Comparison of ENCODE assay signal across 1 cellular context in genomic region chr19:54102421-54103169, GRCh38.
TF ChIP-seq lines count a peak whose summit lies in the region.

NDUFA3 (plus strand) TSS chr19:54102855; CDS start chr19:54102879, 24 bp downstream.

TF ChIP-seq in K562, 482 proteins besides CTCF, POLR2A, EP300 and RAD21 (continued from another document and continues in another):
- TF ChIP-seq, protein P1, sequence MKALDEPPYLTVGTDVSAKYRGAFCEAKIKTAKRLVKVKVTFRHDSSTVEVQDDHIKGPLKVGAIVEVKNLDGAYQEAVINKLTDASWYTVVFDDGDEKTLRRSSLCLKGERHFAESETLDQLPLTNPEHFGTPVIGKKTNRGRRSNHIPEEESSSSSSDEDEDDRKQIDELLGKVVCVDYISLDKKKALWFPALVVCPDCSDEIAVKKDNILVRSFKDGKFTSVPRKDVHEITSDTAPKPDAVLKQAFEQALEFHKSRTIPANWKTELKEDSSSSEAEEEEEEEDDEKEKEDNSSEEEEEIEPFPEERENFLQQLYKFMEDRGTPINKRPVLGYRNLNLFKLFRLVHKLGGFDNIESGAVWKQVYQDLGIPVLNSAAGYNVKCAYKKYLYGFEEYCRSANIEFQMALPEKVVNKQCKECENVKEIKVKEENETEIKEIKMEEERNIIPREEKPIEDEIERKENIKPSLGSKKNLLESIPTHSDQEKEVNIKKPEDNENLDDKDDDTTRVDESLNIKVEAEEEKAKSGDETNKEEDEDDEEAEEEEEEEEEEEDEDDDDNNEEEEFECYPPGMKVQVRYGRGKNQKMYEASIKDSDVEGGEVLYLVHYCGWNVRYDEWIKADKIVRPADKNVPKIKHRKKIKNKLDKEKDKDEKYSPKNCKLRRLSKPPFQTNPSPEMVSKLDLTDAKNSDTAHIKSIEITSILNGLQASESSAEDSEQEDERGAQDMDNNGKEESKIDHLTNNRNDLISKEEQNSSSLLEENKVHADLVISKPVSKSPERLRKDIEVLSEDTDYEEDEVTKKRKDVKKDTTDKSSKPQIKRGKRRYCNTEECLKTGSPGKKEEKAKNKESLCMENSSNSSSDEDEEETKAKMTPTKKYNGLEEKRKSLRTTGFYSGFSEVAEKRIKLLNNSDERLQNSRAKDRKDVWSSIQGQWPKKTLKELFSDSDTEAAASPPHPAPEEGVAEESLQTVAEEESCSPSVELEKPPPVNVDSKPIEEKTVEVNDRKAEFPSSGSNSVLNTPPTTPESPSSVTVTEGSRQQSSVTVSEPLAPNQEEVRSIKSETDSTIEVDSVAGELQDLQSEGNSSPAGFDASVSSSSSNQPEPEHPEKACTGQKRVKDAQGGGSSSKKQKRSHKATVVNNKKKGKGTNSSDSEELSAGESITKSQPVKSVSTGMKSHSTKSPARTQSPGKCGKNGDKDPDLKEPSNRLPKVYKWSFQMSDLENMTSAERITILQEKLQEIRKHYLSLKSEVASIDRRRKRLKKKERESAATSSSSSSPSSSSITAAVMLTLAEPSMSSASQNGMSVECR (CRISPR knock-in tag; IDR thresholded peaks at IDR 0.05): 0 out of 2 replicates have a peak, but pooled peaks have one; percentile 28
- TF ChIP-seq ZBTB40 (IDR thresholded peaks at IDR 0.05): peak; percentile 77
- no peak; the same call in 1 of the 2 replicates for TF ChIP-seq ZBTB40 (CRISPR knock-in tag; IDR thresholded peaks at IDR 0.05)
- peak; percentile 94 for TF ChIP-seq SUPT5H (IDR thresholded peaks at IDR 0.05)
- TF ChIP-seq ZNF740 (CRISPR knock-in tag; IDR thresholded peaks at IDR 0.05): peak; percentile 19; the same call in 1 of the 2 replicates
- no peak for TF ChIP-seq ZNF740 (tag; IDR thresholded peaks at IDR 0.05)
- peak; percentile 60; the same call in 1 of the 2 replicates for TF ChIP-seq ZNF263 (CRISPR knock-in tag; IDR thresholded peaks at IDR 0.05; ENCODE audit: borderline replicate concordance)
- TF ChIP-seq, protein P2, sequence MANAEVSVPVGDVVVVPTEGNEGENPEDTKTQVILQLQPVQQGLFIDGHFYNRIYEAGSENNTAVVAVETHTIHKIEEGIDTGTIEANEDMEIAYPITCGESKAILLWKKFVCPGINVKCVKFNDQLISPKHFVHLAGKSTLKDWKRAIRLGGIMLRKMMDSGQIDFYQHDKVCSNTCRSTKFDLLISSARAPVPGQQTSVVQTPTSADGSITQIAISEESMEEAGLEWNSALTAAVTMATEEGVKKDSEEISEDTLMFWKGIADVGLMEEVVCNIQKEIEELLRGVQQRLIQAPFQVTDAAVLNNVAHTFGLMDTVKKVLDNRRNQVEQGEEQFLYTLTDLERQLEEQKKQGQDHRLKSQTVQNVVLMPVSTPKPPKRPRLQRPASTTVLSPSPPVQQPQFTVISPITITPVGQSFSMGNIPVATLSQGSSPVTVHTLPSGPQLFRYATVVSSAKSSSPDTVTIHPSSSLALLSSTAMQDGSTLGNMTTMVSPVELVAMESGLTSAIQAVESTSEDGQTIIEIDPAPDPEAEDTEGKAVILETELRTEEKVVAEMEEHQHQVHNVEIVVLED (CRISPR knock-in tag; IDR thresholded peaks at IDR 0.05): peak; percentile 80
- TF ChIP-seq NCOA6 (IDR thresholded peaks at IDR 0.05): no peak
- TF ChIP-seq L3MBTL2 (IDR thresholded peaks at IDR 0.05): peak; percentile 47; the same call in 1 of the 2 replicates
- no peak; the same call in 1 of the 2 replicates for TF ChIP-seq EGR1 (conservative IDR thresholded peaks at IDR 0.05)
- peak; percentile 84 for TF ChIP-seq CXXC5 (CRISPR knock-in tag; IDR thresholded peaks at IDR 0.05)
- TF ChIP-seq EP400 (IDR thresholded peaks at IDR 0.05): peak; percentile 70; the same call in 1 of the 2 replicates
- peak; percentile 85 for TF ChIP-seq NR2C1 (IDR thresholded peaks at IDR 0.05)
- peak; percentile 88 for TF ChIP-seq NR2C1 (tag; IDR thresholded peaks at IDR 0.05)
- peak; percentile 100 for TF ChIP-seq HDAC2 (IDR thresholded peaks at IDR 0.05)
- peak in 1 of 2 experiments; percentile 96; a peak in 2 of 3 replicates for TF ChIP-seq CBX3 (IDR thresholded peaks at IDR 0.05; ENCODE audit: borderline replicate concordance in 1 of 2, low read length in 2 of 2)
- peak; percentile 41; the same call in 1 of the 2 replicates for TF ChIP-seq FOXJ2 (tag; IDR thresholded peaks at IDR 0.05)
- 0 out of 2 replicates have a peak, but pooled peaks have one; percentile 46 for TF ChIP-seq ZNF197 (CRISPR knock-in tag; IDR thresholded peaks at IDR 0.05; ENCODE audit: low read depth)
- TF ChIP-seq MNT (conservative IDR thresholded peaks at IDR 0.05): peak; percentile 49 to 81
- TF ChIP-seq RBBP5 (IDR thresholded peaks at IDR 0.05; ENCODE audit: borderline replicate concordance, insufficient read depth, low read length, poor library complexity, severe bottlenecking): peak; percentile 85
- TF ChIP-seq KDM5B (IDR thresholded peaks at IDR 0.05; ENCODE audit: insufficient replicate concordance, low read depth, low read length): peak; percentile 89
- TF ChIP-seq ESRRA (IDR thresholded peaks at IDR 0.05; ENCODE audit: borderline replicate concordance, low read depth): peak; percentile 80
- 0 out of 2 replicates have a peak, but pooled peaks have one; percentile 45 for TF ChIP-seq ZNF589 (CRISPR knock-in tag; IDR thresholded peaks at IDR 0.05; ENCODE audit: low read depth)
- TF ChIP-seq RB1 (IDR thresholded peaks at IDR 0.05; ENCODE audit: low read depth): peak; percentile 52
- TF ChIP-seq RBM25 (IDR thresholded peaks at IDR 0.05; ENCODE audit: low read depth, low read length, severe bottlenecking): peak; percentile 97
- TF ChIP-seq ADNP (tag; IDR thresholded peaks at IDR 0.05): peak; percentile 100
- peak; percentile 100 for TF ChIP-seq BCOR (IDR thresholded peaks at IDR 0.05)
- TF ChIP-seq NFRKB (IDR thresholded peaks at IDR 0.05; ENCODE audit: low read depth): 0 out of 2 replicates have a peak, but pooled peaks have one; percentile 32
- TF ChIP-seq MAFF (IDR thresholded peaks at IDR 0.05; ENCODE audit: low read length): no peak
- peak; percentile 90 for TF ChIP-seq PHF20 (IDR thresholded peaks at IDR 0.05; ENCODE audit: partially characterized antibody)
- TF ChIP-seq ZNF143 (CRISPR knock-in tag; IDR thresholded peaks at IDR 0.05): peak; percentile 97
- peak; percentile 3 for TF ChIP-seq ZFP36 (IDR thresholded peaks at IDR 0.05; ENCODE audit: low read depth, low read length, partially characterized antibody)
- TF ChIP-seq MAZ (CRISPR knock-in tag; conservative IDR thresholded peaks at IDR 0.05 in 1 of 2, IDR thresholded peaks at IDR 0.05 in 1 of 2): peak; percentile 52 to 55; a peak in 2 of 4 replicates
- TF ChIP-seq KDM1A (IDR thresholded peaks at IDR 0.05): peak; percentile 99 to 100
- TF ChIP-seq RCOR1 (IDR thresholded peaks at IDR 0.05; ENCODE audit: borderline replicate concordance in 1 of 2, low read depth in 2 of 2, low read length in 2 of 2): peak; percentile 97 to 99
- TF ChIP-seq PHF8 (IDR thresholded peaks at IDR 0.05; ENCODE audit: borderline replicate concordance, low read length): peak; percentile 95
- TF ChIP-seq BRF1 (IDR thresholded peaks at IDR 0.05; ENCODE audit: borderline replicate concordance, extremely low read depth, insufficient read length): no peak
- TF ChIP-seq POLR2G (IDR thresholded peaks at IDR 0.05; ENCODE audit: low read depth, low read length): peak; percentile 95
- peak; percentile 80 to 97 (median 96) for TF ChIP-seq YY1 (IDR thresholded peaks at IDR 0.05; ENCODE audit: borderline replicate concordance in 1 of 3, control insufficient read depth in 1 of 3, extremely low read depth in 1 of 3, insufficient read depth in 3 of 3, insufficient read length in 1 of 3, insufficient replicate concordance in 2 of 3, low read depth in 1 of 3, low read length in 2 of 3)
- TF ChIP-seq ZC3H11A (IDR thresholded peaks at IDR 0.05; ENCODE audit: low read depth, low read length): no peak
- peak; percentile 99 for TF ChIP-seq CBX1 (IDR thresholded peaks at IDR 0.05; ENCODE audit: low read depth)
- TF ChIP-seq TAF1 (IDR thresholded peaks at IDR 0.05; ENCODE audit: control insufficient read depth, extremely low read depth, insufficient read depth, low read length, severe bottlenecking): peak; percentile 87
- no peak for TF ChIP-seq PPARD (CRISPR knock-in tag; IDR thresholded peaks at IDR 0.05)
- no peak for TF ChIP-seq ZSCAN32 (CRISPR knock-in tag; IDR thresholded peaks at IDR 0.05)
- TF ChIP-seq NFIX (CRISPR knock-in tag; IDR thresholded peaks at IDR 0.05; ENCODE audit: low read depth): no peak
- TF ChIP-seq, protein P3, sequence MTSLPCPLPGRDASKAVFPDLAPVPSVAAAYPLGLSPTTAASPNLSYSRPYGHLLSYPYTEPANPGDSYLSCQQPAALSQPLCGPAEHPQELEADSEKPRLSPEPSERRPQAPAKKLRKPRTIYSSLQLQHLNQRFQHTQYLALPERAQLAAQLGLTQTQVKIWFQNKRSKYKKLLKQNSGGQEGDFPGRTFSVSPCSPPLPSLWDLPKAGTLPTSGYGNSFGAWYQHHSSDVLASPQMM (CRISPR knock-in tag; IDR thresholded peaks at IDR 0.05): no peak
- TF ChIP-seq NBN (IDR thresholded peaks at IDR 0.05; ENCODE audit: low read depth): 0 out of 2 replicates have a peak, but pooled peaks have one; percentile 62
- no peak for TF ChIP-seq ZNF311 (CRISPR knock-in tag; IDR thresholded peaks at IDR 0.05)
- TF ChIP-seq NR3C1 (CRISPR knock-in tag; IDR thresholded peaks at IDR 0.05): no peak
- peak; percentile 95 for TF ChIP-seq RBFOX2 (IDR thresholded peaks at IDR 0.05; ENCODE audit: low read depth, low read length)
- peak; percentile 34; the same call in 1 of the 2 replicates for TF ChIP-seq NR2C2 (CRISPR knock-in tag; IDR thresholded peaks at IDR 0.05)
- TF ChIP-seq NR2C2 (tag; IDR thresholded peaks at IDR 0.05): peak; percentile 95
